In genomic region chr7:43727494-43727893, GRCh38 we compare ENCODE assay signal across 16 cellular contexts. TPM values are rescaled to one million over a fixed set of nuclear protein-coding genes. Genes with fewer than 3 reads are reported as not detected.
DNase-seq lines count a peak whose midpoint lies in the region; ATAC-seq and TF ChIP-seq lines count a peak whose summit lies in the region.
"Had no signal": no experiment of that assay in that cellular context is flagged by ENCODE, and none has a peak within 500 bp of the region (broad histone marks: within the 10 kb centered on the region; RNA-seq: fewer than 3 reads in every experiment).

No MANE protein-coding gene starts in this region.

- H3K27me3 ChIP-seq in KMS-11 (ENCODE audit: insufficient read depth, low read depth) (no peaks in the 10 kb centered on the region), neural cell (ENCODE audit: insufficient read depth, low read depth, low read length) (no peaks in the 10 kb centered on the region)
- H3K27me3 ChIP-seq: foreskin keratinocyte, tibial nerve had no signal

- H3K27me3 Mint-ChIP-seq in T-helper 2 cell treated with Interferon-gamma antibody and Interleukin-4, amounts not matched to agents 5 μg/mL and 100 μg/mL, for 36 hours (ENCODE audit: low read depth): no peaks in the 10 kb centered on the region
- no peaks in the 10 kb centered on the region for H3K27me3 Mint-ChIP-seq in activated naive CD8-positive, alpha-beta T cell treated with anti-CD3 and anti-CD28 coated beads, Interleukin-2, amount 50 U/mL, for 24 hours

- no peaks in the 10 kb centered on the region for H3K9me3 ChIP-seq in neural cell (ENCODE audit: low read length)
- H3K9me3 ChIP-seq: tibial nerve had no signal

- no peaks in the 10 kb centered on the region for H3K9me3 Mint-ChIP-seq in T-helper 2 cell treated with Interferon-gamma antibody and Interleukin-4, amounts not matched to agents 5 μg/mL and 100 μg/mL, for 36 hours
- H3K9me3 Mint-ChIP-seq in activated naive CD8-positive, alpha-beta T cell treated with anti-CD3 and anti-CD28 coated beads, Interleukin-2, amount 50 U/mL, for 24 hours: no peaks in the 10 kb centered on the region

- no peak for TF ChIP-seq RAD21 in neural cell (conservative IDR thresholded peaks at IDR 0.05)

- peaks cover 40% of the 10 kb centered on the region for H3K4me1 ChIP-seq in KMS-11 (ENCODE audit: low read depth, poor library complexity, severe bottlenecking)

- H3K4me3 Mint-ChIP-seq in T-helper 2 cell treated with Interferon-gamma antibody and Interleukin-4, amounts not matched to agents 5 μg/mL and 100 μg/mL, for 36 hours: peak overlapping the region; percentile 66
- H3K4me3 Mint-ChIP-seq in activated naive CD8-positive, alpha-beta T cell treated with anti-CD3 and anti-CD28 coated beads, Interleukin-2, amount 50 U/mL, for 24 hours: peak overlapping the region; percentile 92

- H3K27ac Mint-ChIP-seq in T-helper 2 cell treated with Interferon-gamma antibody and Interleukin-4, amounts not matched to agents 5 μg/mL and 100 μg/mL, for 36 hours: no peak overlapping the region
- H3K27ac Mint-ChIP-seq in activated naive CD8-positive, alpha-beta T cell treated with anti-CD3 and anti-CD28 coated beads, Interleukin-2, amount 50 U/mL, for 24 hours: peak overlapping the region; percentile 13

- no peaks in the 10 kb centered on the region for H3F3A ChIP-seq in neural cell (ENCODE audit: insufficient read depth, low read length, poor library complexity, severe bottlenecking)

- peaks cover 10% of the 10 kb centered on the region for H3K36me3 Mint-ChIP-seq in T-helper 2 cell treated with Interferon-gamma antibody and Interleukin-4, amounts not matched to agents 5 μg/mL and 100 μg/mL, for 36 hours (ENCODE audit: low read depth)
- peaks cover 18% of the 10 kb centered on the region for H3K36me3 Mint-ChIP-seq in activated naive CD8-positive, alpha-beta T cell treated with anti-CD3 and anti-CD28 coated beads, Interleukin-2, amount 50 U/mL, for 24 hours (ENCODE audit: low read depth)

- H3K4me3 ChIP-seq in KMS-11 (IDR thresholded peaks at IDR 0.05; ENCODE audit: insufficient read depth, low read depth, low read length) (no peak overlapping the region), neural cell (ENCODE audit: low read length) (peak overlapping the region; percentile 28)

- H3K36me3 ChIP-seq in KMS-11 (ENCODE audit: insufficient read depth): no peaks in the 10 kb centered on the region; the same call in 1 of the 2 replicates
- no peaks in the 10 kb centered on the region for H3K36me3 ChIP-seq in neural cell (ENCODE audit: insufficient read depth, low read length)
- H3K36me3 ChIP-seq: tibial nerve had no signal

- no peak for ATAC-seq in activated naive CD8-positive, alpha-beta T cell treated with anti-CD3 and anti-CD28 coated beads, Interleukin-2, amount 50 U/mL, for 24 hours
- ATAC-seq: foreskin keratinocyte had no signal

- H3K27ac ChIP-seq in KMS-11 (no peak overlapping the region), neural cell (ENCODE audit: low read length) (no peak overlapping the region)
- H3K27ac ChIP-seq: foreskin keratinocyte, tibial nerve had no signal

- DNase-seq in T-helper 2 cell treated with Interferon-gamma antibody and Interleukin-4, amounts not matched to agents 5 μg/mL and 100 μg/mL, for 36 hours (ENCODE audit: low spot score): no peak
- no peak for DNase-seq in T-helper 2 cell
- DNase-seq in activated naive CD8-positive, alpha-beta T cell treated with anti-CD3 and anti-CD28 coated beads, Interleukin-2, amount 50 U/mL, for 24 hours: no peak
- no peak for DNase-seq in stimulated activated naive CD4-positive, alpha-beta T cell treated with Interleukin-2 at 50 U/mL for 16 hours (lab: John Stamatoyannopoulos, UW)
- DNase-seq in cerebellar nuclear complex (lab: John Stamatoyannopoulos, UW): no peak
- no peak for DNase-seq in middle frontal gyrus (ENCODE audit: extremely low spot score, low spot score)
- DNase-seq: activated CD4-positive, CD25-positive, alpha-beta regulatory T cell treated with anti-CD3 and anti-CD28 coated beads, Interleukin-2, amount 50 U/mL, for 72 hours; DMS79 treated with DMSO at 0.1 percent for 48 hours; foreskin keratinocyte; kidney glomerular epithelial cell; NCI-H1694 treated with DMSO at 0.1 percent for 48 hours; NCI-H526; SIG-M5 had no signal

- H4K20me1 ChIP-seq in KMS-11 (ENCODE audit: insufficient read depth) (peaks cover 10% of the 10 kb centered on the region; the same call in 1 of the 2 replicates), neural cell (ENCODE audit: insufficient read depth) (no peaks in the 10 kb centered on the region)

- H2AFZ ChIP-seq in KMS-11 (ENCODE audit: low read depth): no peak overlapping the region
- H2AFZ ChIP-seq in neural cell (ENCODE audit: low read depth, low read length): no peak overlapping the region

- no peak overlapping the region for H3K9ac ChIP-seq in KMS-11
- H3K9ac ChIP-seq in neural cell (ENCODE audit: low read length): no peak overlapping the region

- peaks cover 65% of the 10 kb centered on the region for H3K79me2 ChIP-seq in KMS-11 (ENCODE audit: insufficient read depth, low read depth)
- peaks cover 57% of the 10 kb centered on the region for H3K79me2 ChIP-seq in neural cell (replicated peaks; ENCODE audit: insufficient read depth, low read length)

- H3K4me1 Mint-ChIP-seq in T-helper 2 cell treated with Interferon-gamma antibody and Interleukin-4, amounts not matched to agents 5 μg/mL and 100 μg/mL, for 36 hours (ENCODE audit: low read depth): peaks cover 26% of the 10 kb centered on the region
- peaks cover 48% of the 10 kb centered on the region for H3K4me1 Mint-ChIP-seq in activated naive CD8-positive, alpha-beta T cell treated with anti-CD3 and anti-CD28 coated beads, Interleukin-2, amount 50 U/mL, for 24 hours

- TF ChIP-seq CTCF in KMS-11 (conservative IDR thresholded peaks at IDR 0.05; ENCODE audit: low read depth, low read length): no peak
- TF ChIP-seq CTCF in neural cell (IDR thresholded peaks at IDR 0.05; ENCODE audit: poor library complexity, severe bottlenecking): no peak

- no peaks in the 10 kb centered on the region for H3K9me2 ChIP-seq in neural cell (ENCODE audit: insufficient read depth, low read length)

- peak overlapping the region; percentile 6; the same call in 1 of the 2 replicates for H3K4me2 ChIP-seq in KMS-11
- H3K4me2 ChIP-seq in neural cell (ENCODE audit: low read length): peak overlapping the region; percentile 1

- TF ChIP-seq EP300 in neural cell (conservative IDR thresholded peaks at IDR 0.05; ENCODE audit: poor library complexity, severe bottlenecking): no peak

TF ChIP-seq in neural cell, 6 proteins besides CTCF, POLR2A, EP300 and RAD21:
- TF ChIP-seq POLR2AphosphoS5 (IDR thresholded peaks at IDR 0.05): no peak
- TF ChIP-seq REST (IDR thresholded peaks at IDR 0.05; ENCODE audit: borderline replicate concordance): no peak
- no peak for TF ChIP-seq MXI1 (conservative IDR thresholded peaks at IDR 0.05; ENCODE audit: poor library complexity, severe bottlenecking)
- TF ChIP-seq EZH2 (IDR thresholded peaks at IDR 0.05; ENCODE audit: borderline replicate concordance, insufficient read depth, low read length, poor library complexity, severe bottlenecking): no peak
- TF ChIP-seq TAF1 (IDR thresholded peaks at IDR 0.05; ENCODE audit: low read depth): no peak
- no peak for TF ChIP-seq SMC3 (conservative IDR thresholded peaks at IDR 0.05; ENCODE audit: poor library complexity)

RNA-seq across cellular contexts. Expression of gene COA1, which starts 1.8 kb away (rescaled TPM):
- polyA plus RNA-seq in neural cell: 141 and 157 TPM in 2 replicates
- 74.3 and 95.0 TPM in 2 replicates for polyA minus RNA-seq in neural cell

RNA-seq across cellular contexts. Expression of gene BLVRA, which starts 31.0 kb away (rescaled TPM):
- 12.4 and 17.0 TPM in 2 replicates for polyA plus RNA-seq in neural cell
- polyA minus RNA-seq in neural cell: 6.8 and 7.5 TPM in 2 replicates
